In genomic region chrX:124406294-124407013, GRCh38 we compare ENCODE assay signal across 8 cellular contexts.
DNase-seq lines count a peak whose midpoint lies in the region; ATAC-seq, FAIRE-seq and TF ChIP-seq lines count a peak whose summit lies in the region.

No MANE protein-coding gene starts in this region.

- FAIRE-seq in HTR-8/SVneo (lab: Jason Lieb, UNC) (no peak), RCC 7860 (lab: Jason Lieb, UNC) (peak; percentile 95)

- TF ChIP-seq POLR2A in uterus (IDR thresholded peaks at IDR 0.05), result no peak

- ATAC-seq in GM19438 (IDR thresholded peaks at IDR 0.05; ENCODE audit: low read depth, unreplicated experiment) (peak; percentile 82), psoas muscle (peak; percentile 54 to 85 (median 66))
- peak; percentile 99 for ATAC-seq in activated T-helper 17 cell treated with anti-CD3 and anti-CD28 coated beads, Interleukin-2, amount 50 U/mL, for 72 hours (replicated peaks)

- H3K9me3 Mint-ChIP-seq in activated T-helper 17 cell treated with anti-CD3 and anti-CD28 coated beads, Interleukin-2, amount 50 U/mL, for 72 hours, result no peaks in the 10 kb centered on the region

- no peaks in the 10 kb centered on the region for H3K9me3 ChIP-seq in psoas muscle
- H3K9me3 ChIP-seq in uterus, result no peaks in the 10 kb centered on the region

- H3K4me3 Mint-ChIP-seq in activated T-helper 17 cell treated with anti-CD3 and anti-CD28 coated beads, Interleukin-2, amount 50 U/mL, for 72 hours, result peak overlapping the region; percentile 42

- no peak overlapping the region for H3K4me3 ChIP-seq in psoas muscle
- H3K4me3 ChIP-seq in uterus, result no peak overlapping the region

- TF ChIP-seq CTCF in psoas muscle (IDR thresholded peaks at IDR 0.05) (peak; percentile 64), uterus (IDR thresholded peaks at IDR 0.05) (peak in 3 of 4 experiments; percentile 24 to 38 (median 24))

- H3K4me1 ChIP-seq in psoas muscle (no peaks in the 10 kb centered on the region), uterus (no peaks in the 10 kb centered on the region)

- H3K36me3 ChIP-seq in psoas muscle (ENCODE audit: insufficient read depth in 1 of 2, low read depth in 1 of 2) (no peaks in the 10 kb centered on the region), uterus (no peaks in the 10 kb centered on the region)

- peaks cover 0 to 5% (median 0%) of the 10 kb centered on the region in 3 donors for H3K27me3 ChIP-seq in psoas muscle (ENCODE audit: insufficient read depth in 3 of 3, low read length in 2 of 3)
- no peaks in the 10 kb centered on the region for H3K27me3 ChIP-seq in uterus

- no peaks in the 10 kb centered on the region for H3K4me1 Mint-ChIP-seq in activated T-helper 17 cell treated with anti-CD3 and anti-CD28 coated beads, Interleukin-2, amount 50 U/mL, for 72 hours

- H3K27ac ChIP-seq in psoas muscle (no peak overlapping the region), uterus (no peak overlapping the region)

- no peak overlapping the region for H3K27ac Mint-ChIP-seq in activated T-helper 17 cell treated with anti-CD3 and anti-CD28 coated beads, Interleukin-2, amount 50 U/mL, for 72 hours

- no peaks in the 10 kb centered on the region for H3K27me3 Mint-ChIP-seq in activated T-helper 17 cell treated with anti-CD3 and anti-CD28 coated beads, Interleukin-2, amount 50 U/mL, for 72 hours

- DNase-seq in COR-L47 (lab: John Stamatoyannopoulos, UW) (peak; percentile 44), HTR-8/SVneo (ENCODE audit: insufficient read length, low spot score) (peak; percentile 30), RCC 7860 (ENCODE audit: low spot score) (peak; percentile 65), foreskin melanocyte (peak; percentile 42), psoas muscle (no peak), uterus (no peak)

- H3K36me3 Mint-ChIP-seq in activated T-helper 17 cell treated with anti-CD3 and anti-CD28 coated beads, Interleukin-2, amount 50 U/mL, for 72 hours (ENCODE audit: low read depth), result no peaks in the 10 kb centered on the region

- 28 to 41% (median 37%) methylated on average over 12 of the region's 12 CpGs for WGBS in psoas muscle, 3 donors

- intact Hi-C loops in psoas muscle (cut with DNase I), result no loop called here
- intact Hi-C loops in uterus (cut with DNase I; ENCODE audit: low total_unique reads), result no loop called here

Comparison
In these comparisons a context has a peak if more than half of its experiments do, and no peak if none do; other contexts are left out.
1. DNase-seq: peak in COR-L47 (single experiment), HTR-8/SVneo (single experiment), RCC 7860 (single experiment) and foreskin melanocyte (single experiment); none in psoas muscle (0 of 2) and uterus (0 of 2).
2. Peak in every context shown above with its lines, with median percentiles within 50 percentile points of each other: ATAC-seq.